Comparison of ENCODE assay signal across 35 cellular contexts in the genomic region with DNA sequence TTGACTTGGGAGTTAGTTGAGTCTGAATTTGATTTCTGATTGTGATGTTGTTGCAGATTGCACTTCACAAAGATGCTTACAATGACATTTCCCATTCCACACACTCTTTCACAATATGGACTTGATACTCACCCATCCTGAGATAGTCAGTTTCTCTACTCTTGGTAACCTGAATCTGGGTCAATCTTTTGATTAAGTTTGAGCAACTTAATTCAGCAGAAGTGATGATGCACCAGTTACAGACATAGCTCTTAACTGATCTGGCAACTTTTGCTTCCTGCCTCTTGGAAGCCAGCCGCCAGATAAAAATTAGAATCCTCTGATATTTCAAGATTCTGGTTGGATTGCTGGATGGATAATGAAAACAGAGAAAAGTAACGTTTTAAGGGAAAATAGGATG.
"Had no signal": no experiment of that assay in that cellular context is flagged by ENCODE, and none has a peak within 500 bp of the region (broad histone marks: within the 10 kb centered on the region; RNA-seq: fewer than 3 reads in every experiment).

No MANE protein-coding gene starts in this region.

- H3K36me3 Mint-ChIP-seq: activated CD4-positive, alpha-beta memory T cell treated with anti-CD3 and anti-CD28 coated beads for 36 hours; activated naive CD8-positive, alpha-beta T cell had no signal

- H3K9me3 ChIP-seq: SK-N-SH had no signal

- H3K9ac ChIP-seq: SK-N-SH had no signal

- FAIRE-seq: TTC549 had no signal

- H3K4me2 ChIP-seq: SK-N-SH had no signal

- H3K4me3 ChIP-seq: breast epithelium, MG63, SJCRH30 had no signal

- H3K4me1 Mint-ChIP-seq: activated B cell treated with CpG ODN at 0.5 μM for 24 hours; activated naive CD8-positive, alpha-beta T cell treated with anti-CD3 and anti-CD28 coated beads, Interleukin-2, amount 50 U/mL, for 24 hours had no signal

- DNase-seq: activated B cell treated with CpG ODN at 0.5 μM for 24 hours; activated CD4-positive, alpha-beta memory T cell treated with anti-CD3 and anti-CD28 coated beads for 36 hours; activated CD4-positive, alpha-beta T cell treated with anti-CD3 and anti-CD28 coated beads for 4 hours; activated CD4-positive, alpha-beta T cell treated with anti-CD3 and anti-CD28 coated beads, Interleukin-2, amount 50 U/mL, for 1 hour; activated CD4-positive, CD25-positive, alpha-beta regulatory T cell treated with anti-CD3 and anti-CD28 coated beads, Interleukin-2, amount 50 U/mL, for 72 hours; activated CD8-positive, alpha-beta memory T cell treated with anti-CD3 and anti-CD28 coated beads, Interleukin-2, amount 50 U/mL, for 4 hours; activated gamma-delta T cell treated with Interleukin-2 at 50 U/mL for 16 hours; activated naive CD4-positive, alpha-beta T cell treated with anti-CD3 and anti-CD28 coated beads for 36 hours; activated naive CD8-positive, alpha-beta T cell treated with anti-CD3 and anti-CD28 coated beads, Interleukin-2, amount 50 U/mL, for 24 hours; activated T-cell treated with anti-CD3 and anti-CD28 coated beads for 4 hours; activated T-cell treated with anti-CD3 and anti-CD28 coated beads, Interleukin-2, amount 50 U/mL, for 4 hours; amniotic stem cell; aorta; Kasumi-1; KG1; MG63; NCI-H1048; NCI-H1105 treated with DMSO at 0.1 percent for 48 hours; NCI-H1436; NCI-H1694; NCI-H1930; NCI-H2081 treated with DMSO at 0.1 percent for 48 hours; NCI-H345; NCI-H524 treated with DMSO at 0.1 percent for 48 hours; PC-3; SHP77; SJCRH30; SK-N-SH had no signal

- H3K4me1 ChIP-seq: breast epithelium had no signal

- H3K36me3 ChIP-seq: breast epithelium, MG63, SJCRH30 had no signal

- H3K4me3 Mint-ChIP-seq: activated B cell treated with CpG ODN at 0.5 μM for 24 hours; activated CD4-positive, alpha-beta memory T cell treated with anti-CD3 and anti-CD28 coated beads for 36 hours; activated naive CD4-positive, alpha-beta T cell treated with anti-CD3 and anti-CD28 coated beads for 36 hours; activated naive CD8-positive, alpha-beta T cell; activated naive CD8-positive, alpha-beta T cell treated with anti-CD3 and anti-CD28 coated beads, Interleukin-2, amount 50 U/mL, for 24 hours; activated T-cell treated with anti-CD3 and anti-CD28 coated beads, Interleukin-2, amount 50 U/mL, for 4 hours; activated T-helper 1 cell treated with anti-CD3 and anti-CD28 coated beads, Interleukin-12 subunit alpha, Interleukin-12 subunit beta, Interleukin-2, Interleukin-4 antibody, amounts not matched to agents 30 ng/mL and 10 ng/mL and 1 ng/mL, durations not matched to agents 14 hours and 24 hours and 36 hours; T-helper 1 cell treated with Interleukin-12 subunit alpha and Interleukin-12 subunit beta and Interleukin-4 antibody, amounts not matched to agents 30 μg/mL and 1 μg/mL, for 36 hours; T-helper 2 cell treated with Interferon-gamma antibody and Interleukin-4, amounts not matched to agents 5 μg/mL and 100 μg/mL, for 36 hours had no signal

- ATAC-seq: activated naive CD8-positive, alpha-beta T cell treated with anti-CD3 and anti-CD28 coated beads, Interleukin-2, amount 50 U/mL, for 24 hours; activated T-cell treated with anti-CD3 and anti-CD28 coated beads, Interleukin-2, amount 50 U/mL, for 4 hours; PC-3 had no signal

- H3K27me3 ChIP-seq: breast epithelium, MG63, SJCRH30 had no signal

- H3K27ac Mint-ChIP-seq: activated B cell treated with CpG ODN at 0.5 μM for 24 hours; activated CD4-positive, alpha-beta memory T cell treated with anti-CD3 and anti-CD28 coated beads for 36 hours; activated naive CD4-positive, alpha-beta T cell treated with anti-CD3 and anti-CD28 coated beads for 36 hours; activated naive CD8-positive, alpha-beta T cell; activated naive CD8-positive, alpha-beta T cell treated with anti-CD3 and anti-CD28 coated beads, Interleukin-2, amount 50 U/mL, for 24 hours; activated T-helper 1 cell treated with anti-CD3 and anti-CD28 coated beads, Interleukin-12 subunit alpha, Interleukin-12 subunit beta, Interleukin-2, Interleukin-4 antibody, amounts not matched to agents 30 ng/mL and 10 ng/mL and 1 ng/mL, durations not matched to agents 14 hours and 24 hours and 36 hours; T-helper 1 cell treated with Interleukin-12 subunit alpha and Interleukin-12 subunit beta and Interleukin-4 antibody, amounts not matched to agents 30 μg/mL and 1 μg/mL, for 36 hours; T-helper 2 cell treated with Interferon-gamma antibody and Interleukin-4, amounts not matched to agents 5 μg/mL and 100 μg/mL, for 36 hours had no signal

- H3K9me3 Mint-ChIP-seq: activated naive CD4-positive, alpha-beta T cell treated with anti-CD3 and anti-CD28 coated beads for 36 hours; activated T-helper 1 cell treated with anti-CD3 and anti-CD28 coated beads, Interleukin-12 subunit alpha, Interleukin-12 subunit beta, Interleukin-2, Interleukin-4 antibody, amounts not matched to agents 30 ng/mL and 10 ng/mL and 1 ng/mL, durations not matched to agents 14 hours and 24 hours and 36 hours; T-helper 2 cell treated with Interferon-gamma antibody and Interleukin-4, amounts not matched to agents 5 μg/mL and 100 μg/mL, for 36 hours had no signal

- H3K27ac ChIP-seq: breast epithelium, SJCRH30, VCaP had no signal
